Comparison of ENCODE assay signal across 8 cellular contexts in the genomic region with DNA sequence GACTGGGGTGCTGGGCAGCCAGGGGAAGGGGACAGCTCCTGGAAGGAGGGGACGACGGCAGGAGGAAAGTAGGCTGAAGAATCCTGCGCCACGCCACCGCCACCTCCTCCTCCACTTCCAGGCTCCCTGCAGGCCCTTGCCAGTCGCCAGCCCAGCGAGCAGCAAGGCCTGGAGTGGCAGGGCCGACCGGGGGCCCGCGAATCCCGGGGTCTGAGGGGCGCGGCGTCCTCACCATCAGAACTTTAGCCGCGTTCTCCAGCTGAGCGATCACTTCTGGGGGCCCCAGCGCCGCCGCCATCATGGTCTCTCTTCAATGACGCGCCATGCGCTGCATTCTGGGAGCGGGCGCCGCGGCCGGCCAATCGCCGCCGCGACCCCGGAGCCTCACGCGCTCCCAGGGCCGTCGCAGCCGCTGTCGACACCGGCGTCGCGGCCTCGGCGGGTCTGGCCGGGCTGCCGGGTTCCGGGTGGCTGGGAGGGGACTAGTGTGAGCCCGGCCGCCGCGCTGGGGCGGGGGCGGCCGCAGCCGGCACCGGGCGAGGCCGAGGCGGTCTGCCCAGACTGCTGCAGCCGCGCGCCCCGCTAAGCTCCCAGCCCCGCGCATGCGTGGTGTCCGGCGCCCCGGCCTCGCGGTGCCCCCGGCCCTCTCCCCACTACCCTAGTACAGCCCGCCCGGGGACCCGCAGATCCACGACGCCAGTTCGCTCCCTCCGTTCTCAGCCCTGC.
DNase-seq lines count a peak whose midpoint lies in the region; ATAC-seq and TF ChIP-seq lines count a peak whose summit lies in the region.

A gene (minus strand): TSS at position 309 of the 726 bp plus-strand sequence. CDS start 8 bp downstream, at position 301.

- peak within 1 kb of the TSS; percentile 95 for H3K4me3 ChIP-seq in BLaER1

- H3K36me3 Mint-ChIP-seq in memory B cell = no peaks in the 10 kb centered on the region

- H3K27me3 ChIP-seq in BLaER1 = no peaks in the 10 kb centered on the region

- peaks cover 21% of the 10 kb centered on the region for H3K36me3 ChIP-seq in BLaER1

- no peaks in the 10 kb centered on the region for H3K9me3 Mint-ChIP-seq in memory B cell

- peak within 1 kb of the TSS; percentile 96 for H3K27ac Mint-ChIP-seq in memory B cell

- H3K9me3 ChIP-seq in BLaER1 = no peaks in the 10 kb centered on the region

- ATAC-seq in HG03378 (IDR thresholded peaks at IDR 0.05; ENCODE audit: unreplicated experiment) (peak; percentile 80), memory B cell (ENCODE audit: low read depth) (peak; percentile 93)

- DNase-seq in NCI-H82 (lab: John Stamatoyannopoulos, UW) (peak; percentile 92), memory B cell (ENCODE audit: low spot score in 2 of 2) (peak; percentile 75 to 83)
- DNase-seq in activated CD8-positive, alpha-beta memory T cell treated with anti-CD3 and anti-CD28 coated beads for 1 hour (ENCODE audit: extremely low read depth in 1 of 2, low read depth in 1 of 2) = peak; percentile 37 to 72
- peak; percentile 70 for DNase-seq in effector CD8-positive, alpha-beta T cell (lab: John Stamatoyannopoulos, UW)
- DNase-seq in stimulated activated CD8-positive, alpha-beta memory T cell treated with anti-CD3 and anti-CD28 coated beads, Interleukin-12 subunit alpha, Interleukin-12 subunit beta, amount 100 ng/mL, for 24 hours (ENCODE audit: extremely low read depth) = peak; percentile 52

- peaks cover 18% of the 10 kb centered on the region for H3K4me1 Mint-ChIP-seq in memory B cell

- no peaks in the 10 kb centered on the region for H3K27me3 Mint-ChIP-seq in memory B cell

- TF ChIP-seq POLR2A in GM19099 (IDR thresholded peaks at IDR 0.05; ENCODE audit: extremely low read depth, insufficient read length, low read depth) = peak; percentile 96

- H3K4me1 ChIP-seq in BLaER1 = peaks cover 23% of the 10 kb centered on the region

- peaks cover 41% of the 10 kb centered on the region for H4K20me1 ChIP-seq in BLaER1

- H3K4me2 ChIP-seq in BLaER1 = peak within 1 kb of the TSS; percentile 93

- H3K4me3 Mint-ChIP-seq in memory B cell = peak within 1 kb of the TSS; percentile 95

- H3K9ac ChIP-seq in BLaER1 = peak within 1 kb of the TSS; percentile 97

- peak within 1 kb of the TSS; percentile 95 for H3K27ac ChIP-seq in BLaER1

Comparison
In these comparisons a context has a peak if more than half of its experiments do, and no peak if none do; other contexts are left out.
1. Peak in every context shown above with its lines: DNase-seq, ATAC-seq, H3K4me3 ChIP-seq and H3K27ac ChIP-seq.